ENCODE assay signal across 21 cellular contexts in the genomic region with DNA sequence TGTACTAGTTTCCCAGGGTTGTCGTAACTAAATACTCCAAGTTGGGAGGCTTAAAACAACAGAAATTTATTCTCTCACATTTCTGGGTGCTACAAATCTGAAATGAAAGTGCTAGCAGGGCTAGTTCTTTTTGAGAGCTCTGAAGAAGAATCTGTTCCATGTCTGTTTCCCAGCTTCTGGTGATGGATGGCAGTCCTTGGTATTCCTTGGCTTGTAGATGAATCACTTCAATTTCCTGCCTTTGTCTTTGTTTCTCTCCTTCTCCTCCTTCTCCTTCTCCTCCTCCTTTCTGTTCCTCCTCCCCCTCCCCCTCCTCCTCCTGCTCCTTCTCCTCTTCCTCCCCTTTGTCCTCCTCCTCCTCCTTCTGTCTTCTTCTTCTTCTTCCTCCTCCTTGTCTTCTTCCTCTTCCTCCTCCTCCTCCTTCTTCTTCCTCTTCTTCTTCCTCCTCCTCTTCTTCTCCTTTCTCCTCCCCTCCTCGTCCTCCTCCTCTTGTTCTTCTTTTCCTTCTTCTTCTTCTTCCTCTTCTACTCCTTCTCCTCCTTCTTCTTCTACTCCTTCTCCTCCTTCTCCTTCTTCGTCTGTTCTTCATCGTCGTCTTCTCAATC.
"Had no signal": no experiment of that assay in that cellular context is flagged by ENCODE, and none has a peak within 500 bp of the region (broad histone marks: within the 10 kb centered on the region; RNA-seq: fewer than 3 reads in every experiment).

No MANE protein-coding gene starts in this region.

- H3K4me3 ChIP-seq: esophagus squamous epithelium, heart left ventricle, mucosa of descending colon, right lobe of liver, thoracic aorta had no signal

- H3K27ac ChIP-seq: esophagus squamous epithelium, heart left ventricle, right lobe of liver, thoracic aorta had no signal

- DNase-seq: activated CD4-positive, alpha-beta T cell treated with anti-CD3 and anti-CD28 coated beads for 36 hours; activated CD4-positive, alpha-beta T cell treated with anti-CD3 and anti-CD28 coated beads, Interleukin-2, amount 50 U/mL, for 48 hours; activated CD8-positive, alpha-beta memory T cell treated with anti-CD3 and anti-CD28 coated beads, Interleukin-2, amount 50 U/mL, for 48 hours; activated naive CD4-positive, alpha-beta T cell treated with anti-CD3 and anti-CD28 coated beads for 36 hours; activated T-cell treated with anti-CD3 and anti-CD28 coated beads, Interleukin-2, amount 50 U/mL, for 4 hours; caudate nucleus; effector memory CD4-positive, alpha-beta T cell; esophagus squamous epithelium; heart left ventricle; left colon; mesendoderm; mucosa of descending colon; occipital lobe; posterior cingulate gyrus; right lobe of liver; small intestine; stimulated activated CD4-positive, alpha-beta T cell treated with anti-CD3 and anti-CD28 coated beads, Interleukin-2, amount 100 ng/mL, for 24 hours; T-cell had no signal

- ATAC-seq: activated CD4-positive, alpha-beta T cell treated with anti-CD3 and anti-CD28 coated beads for 36 hours; activated T-cell treated with anti-CD3 and anti-CD28 coated beads, Interleukin-2, amount 50 U/mL, for 4 hours; heart left ventricle; left colon; mucosa of descending colon; right lobe of liver; stimulated activated effector memory CD8-positive, alpha-beta T cell treated with anti-CD3 and anti-CD28 coated beads, Interleukin-12 subunit alpha, Interleukin-12 subunit beta, amount 100 ng/mL, for 72 hours; T-cell; WTC11 had no signal

- H3K9me3 ChIP-seq: right lobe of liver, thoracic aorta had no signal

- H3K36me3 ChIP-seq: esophagus squamous epithelium, heart left ventricle, right lobe of liver, thoracic aorta had no signal

- H3K4me1 ChIP-seq: esophagus squamous epithelium, heart left ventricle, right lobe of liver had no signal

- H3K27me3 ChIP-seq: esophagus squamous epithelium, heart left ventricle, right lobe of liver had no signal
